In genomic region chr18:77052656-77053309, GRCh38 we compare ENCODE assay signal across 8 cellular contexts.
A peak's percentile ranks its signal among the peaks of the same experiment; 100 is the strongest.
DNase-seq lines count a peak whose midpoint lies in the region; ATAC-seq and TF ChIP-seq lines count a peak whose summit lies in the region.

No MANE protein-coding gene starts in this region.

- H3K9me3 Mint-ChIP-seq in CD4-positive, alpha-beta memory T cell = no peaks in the 10 kb centered on the region
- H3K9me3 Mint-ChIP-seq in MCF 10A (ENCODE audit: unreplicated experiment) (no peaks in the 10 kb centered on the region), GM23338 (no peaks in the 10 kb centered on the region)

- BruUV-seq in MCF 10A (replicated peaks; lab: Mats Ljungman, UMichigan) = no TSS peak

- H3K27me3 ChIP-seq in CD4-positive, alpha-beta memory T cell (ENCODE audit: insufficient read depth, low read length) = no peaks in the 10 kb centered on the region
- no peaks in the 10 kb centered on the region for H3K27me3 ChIP-seq in GM23338 (ENCODE audit: insufficient read depth)

- no peaks in the 10 kb centered on the region for H3K27me3 Mint-ChIP-seq in CD4-positive, alpha-beta memory T cell
- no peaks in the 10 kb centered on the region for H3K27me3 Mint-ChIP-seq in MCF 10A (ENCODE audit: insufficient read depth, unreplicated experiment)
- H3K27me3 Mint-ChIP-seq in GM23338 (ENCODE audit: insufficient read depth, low read depth, poor library complexity) = peaks cover 13% of the 10 kb centered on the region

- H3F3A ChIP-seq in GM23338 (replicated peaks; ENCODE audit: low read depth) = no peaks in the 10 kb centered on the region

- TF ChIP-seq CTCF in MCF 10A (IDR thresholded peaks at IDR 0.05; ENCODE audit: unreplicated experiment) (no peak), GM23338 (conservative IDR thresholded peaks at IDR 0.05; ENCODE audit: low read depth in 2 of 2) (no peak)

- no peak overlapping the region for H2AFZ ChIP-seq in GM23338

- H3K9me2 ChIP-seq in GM23338 (ENCODE audit: insufficient read depth) = no peaks in the 10 kb centered on the region

- H3K9me3 ChIP-seq in CD4-positive, alpha-beta memory T cell (ENCODE audit: control insufficient read depth in 1 of 2, low read length in 2 of 2) = no peaks in the 10 kb centered on the region

- peak overlapping the region in 1 of 2 donors; percentile 14 for H3K4me3 ChIP-seq in CD4-positive, alpha-beta memory T cell (ENCODE audit: low read length in 2 of 2)
- no peak overlapping the region for H3K4me3 ChIP-seq in GM23338

- H3K4me3 Mint-ChIP-seq in CD4-positive, alpha-beta memory T cell = peak overlapping the region in 7 of 8 donors; percentile 17 to 92 (median 63)
- H3K4me3 Mint-ChIP-seq in MCF 10A (ENCODE audit: unreplicated experiment) (no peak overlapping the region), GM23338 (no peak overlapping the region)

- peaks cover 66% of the 10 kb centered on the region for H3K4me1 ChIP-seq in CD4-positive, alpha-beta memory T cell (ENCODE audit: insufficient read depth, low read length)
- H3K4me1 ChIP-seq in GM23338 (ENCODE audit: insufficient read depth) = peaks cover 9% of the 10 kb centered on the region; the same call in 1 of the 2 replicates

- peaks cover 9 to 24% of the 10 kb centered on the region in 2 donors for H3K36me3 Mint-ChIP-seq in CD4-positive, alpha-beta memory T cell
- H3K36me3 Mint-ChIP-seq in MCF 10A (ENCODE audit: insufficient read depth, unreplicated experiment) (peaks cover 12% of the 10 kb centered on the region), GM23338 (ENCODE audit: low read depth) (no peaks in the 10 kb centered on the region)

- DNase-seq in CD4-positive, alpha-beta memory T cell = no peak
- DNase-seq in SIG-M5 treated with dmso at 0.1 percent for 504 hours (lab: John Stamatoyannopoulos, UW; ENCODE audit: unreplicated experiment) (peak; percentile 4), midbrain (lab: John Stamatoyannopoulos, UW) (peak; percentile 60), occipital lobe (lab: John Stamatoyannopoulos, UW) (no peak), GM19238 (ENCODE audit: insufficient read length, low spot score) (no peak), MCF 10A (ENCODE audit: unreplicated experiment) (no peak), GM23338 (ENCODE audit: low spot score) (no peak)

- H3K36me3 ChIP-seq in CD4-positive, alpha-beta memory T cell (ENCODE audit: insufficient read depth, low read length) = no peaks in the 10 kb centered on the region
- H3K36me3 ChIP-seq in GM23338 (ENCODE audit: insufficient read depth) = no peaks in the 10 kb centered on the region

- POLR2A ChIA-PET in CD4-positive, alpha-beta memory T cell (lab: Charles Lee; ENCODE audit: partially characterized antibody) = interaction anchor here (1.4 to 9.8 kb wide), 3 partner anchors 15 to 78 kb away, joined by 3 to 160 read pairs (median 68); partner anchors contain the start of gene MBP
- POLR2A ChIA-PET in MCF 10A (lab: Yijun Ruan, JAX) = no interaction called here

- H3K4me2 ChIP-seq in GM23338 = no peak overlapping the region

- peaks cover 55 to 72% (median 65%) of the 10 kb centered on the region in 4 donors for H3K4me1 Mint-ChIP-seq in CD4-positive, alpha-beta memory T cell
- H3K4me1 Mint-ChIP-seq in MCF 10A (ENCODE audit: insufficient read depth, unreplicated experiment) (no peaks in the 10 kb centered on the region), GM23338 (peaks cover 37% of the 10 kb centered on the region)

- peak; percentile 28 for ATAC-seq in HG02623 (IDR thresholded peaks at IDR 0.05; ENCODE audit: unreplicated experiment)
- no peak for ATAC-seq in GM23338

- H3K79me2 ChIP-seq in GM23338 (replicated peaks; ENCODE audit: insufficient read depth) = no peaks in the 10 kb centered on the region

- H3K27ac Mint-ChIP-seq in CD4-positive, alpha-beta memory T cell = peak overlapping the region; percentile 91 to 100 (median 95)
- H3K27ac Mint-ChIP-seq in MCF 10A (ENCODE audit: low read depth, unreplicated experiment) (no peak overlapping the region), GM23338 (no peak overlapping the region)

- no peaks in the 10 kb centered on the region; the same call in 1 of the 2 replicates for H4K20me1 ChIP-seq in GM23338 (replicated peaks; ENCODE audit: insufficient read depth)

- peak overlapping the region; percentile 84 for H3K27ac ChIP-seq in CD4-positive, alpha-beta memory T cell (ENCODE audit: low read depth, low read length)
- H3K27ac ChIP-seq in GM23338 (ENCODE audit: low read depth) = no peak overlapping the region

- intact Hi-C loops in CD4-positive, alpha-beta memory T cell (cut with micrococcal nuclease) = no loop called here
- intact Hi-C loops in MCF 10A (cut with micrococcal nuclease) = no loop called here

- CTCF ChIA-PET in CD4-positive, alpha-beta memory T cell (lab: Charles Lee; ENCODE audit: partially characterized antibody) = interaction anchor here (1.1 to 13.0 kb wide), 8 partner anchors 8 to 357 kb away, joined by 3 to 141 read pairs (median 4); no protein-coding TSS in a partner anchor
- CTCF ChIA-PET in MCF 10A (lab: Yijun Ruan, JAX) = interaction anchor here (0.6 to 3.1 kb wide), 5 partner anchors 19 to 143 kb away, joined by 3 to 9 read pairs (median 8); no protein-coding TSS in a partner anchor

TF ChIP-seq in GM23338, 12 proteins besides CTCF, POLR2A, EP300 and RAD21 (continues in another document):
- TF ChIP-seq ZNF114 (CRISPR knock-in tag; IDR thresholded peaks at IDR 0.05) = no peak
- no peak for TF ChIP-seq REST (IDR thresholded peaks at IDR 0.05; ENCODE audit: unreplicated experiment)

Comparison
In these comparisons a context has a peak if more than half of its experiments do, and no peak if none do; other contexts are left out.
1. DNase-seq: peak in SIG-M5 treated with dmso at 0.1 percent for 504 hours (single experiment) and midbrain (single experiment); none in CD4-positive, alpha-beta memory T cell (0 of 5), occipital lobe (single experiment), GM19238 (single experiment), MCF 10A (single experiment) and GM23338 (single experiment).
2. H3K27ac Mint-ChIP-seq: peak in CD4-positive, alpha-beta memory T cell (7 of 7); none in MCF 10A (single experiment) and GM23338 (single experiment).
3. H3K4me3 Mint-ChIP-seq: peak in CD4-positive, alpha-beta memory T cell (7 of 8); none in MCF 10A (single experiment) and GM23338 (single experiment).